1 cellular context compared by ENCODE assay signal in the genomic region with DNA sequence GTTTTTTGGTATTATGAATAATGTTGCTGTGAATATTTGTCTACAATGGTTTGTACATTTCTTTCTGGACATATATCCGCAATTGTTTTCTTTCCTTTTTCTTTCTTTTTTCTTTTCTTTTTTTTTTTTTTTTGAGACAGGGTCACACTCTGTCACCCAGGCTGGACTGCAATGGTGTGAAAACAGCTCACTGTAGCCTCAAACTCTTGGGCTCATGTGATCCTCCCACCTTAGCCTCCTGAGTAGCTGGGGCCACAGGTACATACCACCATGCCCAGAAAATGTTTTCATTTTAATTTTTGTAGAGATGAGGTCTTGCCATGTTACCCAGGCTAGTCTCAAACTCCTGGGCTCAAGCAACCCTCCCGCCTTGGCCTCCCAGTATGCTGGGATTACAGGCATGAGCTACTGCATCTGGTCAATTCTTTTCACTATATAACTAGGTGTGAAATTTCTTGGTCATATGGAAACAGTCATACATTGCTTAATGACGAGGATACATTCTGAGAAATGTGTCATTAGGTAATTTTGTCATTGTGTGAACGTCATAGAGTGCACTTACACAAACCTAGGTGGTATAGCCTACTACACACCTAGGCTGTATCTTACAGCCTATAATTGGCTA.
TF ChIP-seq lines count a peak whose summit lies in the region.

No MANE protein-coding gene starts in this region.

TF ChIP-seq in GM12878, 131 proteins besides CTCF, POLR2A, EP300 and RAD21:
- TF ChIP-seq, protein P1, sequence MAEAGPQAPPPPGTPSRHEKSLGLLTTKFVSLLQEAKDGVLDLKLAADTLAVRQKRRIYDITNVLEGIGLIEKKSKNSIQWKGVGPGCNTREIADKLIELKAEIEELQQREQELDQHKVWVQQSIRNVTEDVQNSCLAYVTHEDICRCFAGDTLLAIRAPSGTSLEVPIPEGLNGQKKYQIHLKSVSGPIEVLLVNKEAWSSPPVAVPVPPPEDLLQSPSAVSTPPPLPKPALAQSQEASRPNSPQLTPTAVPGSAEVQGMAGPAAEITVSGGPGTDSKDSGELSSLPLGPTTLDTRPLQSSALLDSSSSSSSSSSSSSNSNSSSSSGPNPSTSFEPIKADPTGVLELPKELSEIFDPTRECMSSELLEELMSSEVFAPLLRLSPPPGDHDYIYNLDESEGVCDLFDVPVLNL (IDR thresholded peaks at IDR 0.05; ENCODE audit: low read depth, low read length) = no peak
- no peak for TF ChIP-seq PKNOX1 (IDR thresholded peaks at IDR 0.05)
- TF ChIP-seq ZNF622 (IDR thresholded peaks at IDR 0.05) = no peak
- TF ChIP-seq ETV6 (conservative IDR thresholded peaks at IDR 0.05 in 1 of 2, IDR thresholded peaks at IDR 0.05 in 1 of 2; ENCODE audit: borderline replicate concordance in 1 of 2, low read depth in 1 of 2) = no peak
- TF ChIP-seq REST (IDR thresholded peaks at IDR 0.05; ENCODE audit: low read depth, low read length) = no peak
- TF ChIP-seq EED (IDR thresholded peaks at IDR 0.05; ENCODE audit: low read depth) = no peak
- no peak for TF ChIP-seq BRCA1 (IDR thresholded peaks at IDR 0.05; ENCODE audit: low read depth, low read length)
- TF ChIP-seq BHLHE40 (IDR thresholded peaks at IDR 0.05; ENCODE audit: borderline replicate concordance in 1 of 2, low read depth in 2 of 2, low read length in 1 of 2) = no peak
- TF ChIP-seq, protein P2, sequence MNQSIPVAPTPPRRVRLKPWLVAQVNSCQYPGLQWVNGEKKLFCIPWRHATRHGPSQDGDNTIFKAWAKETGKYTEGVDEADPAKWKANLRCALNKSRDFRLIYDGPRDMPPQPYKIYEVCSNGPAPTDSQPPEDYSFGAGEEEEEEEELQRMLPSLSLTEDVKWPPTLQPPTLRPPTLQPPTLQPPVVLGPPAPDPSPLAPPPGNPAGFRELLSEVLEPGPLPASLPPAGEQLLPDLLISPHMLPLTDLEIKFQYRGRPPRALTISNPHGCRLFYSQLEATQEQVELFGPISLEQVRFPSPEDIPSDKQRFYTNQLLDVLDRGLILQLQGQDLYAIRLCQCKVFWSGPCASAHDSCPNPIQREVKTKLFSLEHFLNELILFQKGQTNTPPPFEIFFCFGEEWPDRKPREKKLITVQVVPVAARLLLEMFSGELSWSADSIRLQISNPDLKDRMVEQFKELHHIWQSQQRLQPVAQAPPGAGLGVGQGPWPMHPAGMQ (IDR thresholded peaks at IDR 0.05; ENCODE audit: borderline replicate concordance) = no peak
- no peak for TF ChIP-seq ZNF592 (IDR thresholded peaks at IDR 0.05)
- TF ChIP-seq ZNF384 (IDR thresholded peaks at IDR 0.05; ENCODE audit: borderline replicate concordance, low read depth, low read length) = no peak
- TF ChIP-seq, protein P3, sequence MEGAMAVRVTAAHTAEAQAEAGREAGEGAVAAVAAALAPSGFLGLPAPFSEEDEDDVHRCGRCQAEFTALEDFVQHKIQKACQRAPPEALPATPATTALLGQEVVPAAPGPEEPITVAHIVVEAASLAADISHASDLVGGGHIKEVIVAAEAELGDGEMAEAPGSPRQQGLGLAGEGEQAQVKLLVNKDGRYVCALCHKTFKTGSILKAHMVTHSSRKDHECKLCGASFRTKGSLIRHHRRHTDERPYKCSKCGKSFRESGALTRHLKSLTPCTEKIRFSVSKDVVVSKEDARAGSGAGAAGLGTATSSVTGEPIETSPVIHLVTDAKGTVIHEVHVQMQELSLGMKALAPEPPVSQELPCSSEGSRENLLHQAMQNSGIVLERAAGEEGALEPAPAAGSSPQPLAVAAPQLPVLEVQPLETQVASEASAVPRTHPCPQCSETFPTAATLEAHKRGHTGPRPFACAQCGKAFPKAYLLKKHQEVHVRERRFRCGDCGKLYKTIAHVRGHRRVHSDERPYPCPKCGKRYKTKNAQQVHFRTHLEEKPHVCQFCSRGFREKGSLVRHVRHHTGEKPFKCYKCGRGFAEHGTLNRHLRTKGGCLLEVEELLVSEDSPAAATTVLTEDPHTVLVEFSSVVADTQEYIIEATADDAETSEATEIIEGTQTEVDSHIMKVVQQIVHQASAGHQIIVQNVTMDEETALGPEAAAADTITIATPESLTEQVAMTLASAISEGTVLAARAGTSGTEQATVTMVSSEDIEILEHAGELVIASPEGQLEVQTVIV (IDR thresholded peaks at IDR 0.05; ENCODE audit: borderline replicate concordance, partially characterized antibody) = no peak
- no peak for TF ChIP-seq RAD51 (IDR thresholded peaks at IDR 0.05)
- no peak for TF ChIP-seq ATF3 (IDR thresholded peaks at IDR 0.05; ENCODE audit: borderline replicate concordance, extremely low read depth, low read depth, low read length)
- no peak for TF ChIP-seq YBX1 (IDR thresholded peaks at IDR 0.05)
- TF ChIP-seq CHD2 (IDR thresholded peaks at IDR 0.05; ENCODE audit: borderline replicate concordance, low read depth, low read length) = no peak
- no peak for TF ChIP-seq SUZ12 (IDR thresholded peaks at IDR 0.05; ENCODE audit: unreplicated experiment)
